ENCODE assay signal across 28 cellular contexts in genomic region chr2:196441527-196441926, GRCh38.
DNase-seq lines count a peak whose midpoint lies in the region; ATAC-seq and TF ChIP-seq lines count a peak whose summit lies in the region.
"Had no signal": no experiment of that assay in that cellular context is flagged by ENCODE, and none has a peak within 500 bp of the region (broad histone marks: within the 10 kb centered on the region; RNA-seq: fewer than 3 reads in every experiment).

No MANE protein-coding gene starts in this region.

- ATAC-seq in GM19351 (IDR thresholded peaks at IDR 0.05; ENCODE audit: unreplicated experiment) (peak; percentile 54), HG02852 (IDR thresholded peaks at IDR 0.05; ENCODE audit: unreplicated experiment) (peak; percentile 58)
- ATAC-seq: A549; activated CD8-positive, alpha-beta memory T cell treated with anti-CD3 and anti-CD28 coated beads, Interleukin-2, amount 10 ng/mL, durations not matched to agents 7 days and 5 days; CD8-positive, alpha-beta T cell; HepG2; right lobe of liver; SK-N-SH treated with all-trans-retinoic acid at 6 μM for 48 hours had no signal

- no peak overlapping the region for H3K27ac ChIP-seq in caudate nucleus (ENCODE audit: low read depth, low read length)
- H3K27ac ChIP-seq: A549, ascending aorta, right lobe of liver, vagina, WERI-Rb-1 had no signal

- peaks cover 3% of the 10 kb centered on the region for H3K27me3 Mint-ChIP-seq in nephron progenitor cell (ENCODE audit: low read depth, poor library complexity)
- H3K27me3 Mint-ChIP-seq: activated naive CD4-positive, alpha-beta T cell treated with anti-CD3 and anti-CD28 coated beads, Interleukin-2, amount 50 U/mL, for 24 hours had no signal

- DNase-seq in GM10266 (ENCODE audit: extremely low spot score) (peak; percentile 52), NCI-H2171 treated with DMSO at 0.1 percent for 48 hours (lab: John Stamatoyannopoulos, UW) (peak; percentile 56), LoVo (ENCODE audit: low spot score) (no peak), caudate nucleus (lab: John Stamatoyannopoulos, UW) (no peak), nephron progenitor cell (no peak)
- no peak for DNase-seq in activated CD4-positive, alpha-beta T cell treated with anti-CD3 and anti-CD28 coated beads, Interleukin-2, amount 50 U/mL, for 48 hours
- DNase-seq: activated CD4-positive, alpha-beta T cell treated with anti-CD3 and anti-CD28 coated beads, Interleukin-2, amount 10 ng/mL, durations not matched to agents 24 days and 14 days; activated CD8-positive, alpha-beta memory T cell treated with anti-CD3 and anti-CD28 coated beads, Interleukin-2, amount 10 ng/mL, durations not matched to agents 7 days and 5 days; CD8-positive, alpha-beta T cell; DMS153; kidney glomerular epithelial cell; NCI-H2081; NCI-H446; right lobe of liver; stimulated activated CD4-positive, alpha-beta T cell treated with anti-CD3 and anti-CD28 coated beads, Interleukin-12 subunit alpha, Interleukin-12 subunit beta, amount 100 ng/mL, for 4 hours; stimulated activated CD4-positive, alpha-beta T cell treated with anti-CD3 and anti-CD28 coated beads, Interleukin-4, amount 100 ng/mL, for 24 hours; stimulated activated naive CD4-positive, alpha-beta T cell; WERI-Rb-1 had no signal

- TF ChIP-seq CTCF in GM10266 (IDR thresholded peaks at IDR 0.05; ENCODE audit: control insufficient read depth, insufficient read depth, low read depth, missing control alignments) = no peak
- no peak for TF ChIP-seq CTCF in nephron progenitor cell (IDR thresholded peaks at IDR 0.05)

- H3K4me3 Mint-ChIP-seq in nephron progenitor cell = no peak overlapping the region
- H3K4me3 Mint-ChIP-seq: activated CD4-positive, alpha-beta T cell treated with anti-CD3 and anti-CD28 coated beads, Interleukin-2, amount 10 ng/mL, durations not matched to agents 24 days and 14 days; activated CD8-positive, alpha-beta memory T cell treated with anti-CD3 and anti-CD28 coated beads, Interleukin-2, amount 10 ng/mL, durations not matched to agents 7 days and 5 days; activated naive CD4-positive, alpha-beta T cell treated with anti-CD3 and anti-CD28 coated beads, Interleukin-2, amount 50 U/mL, for 24 hours; activated T-helper 1 cell treated with anti-CD3 and anti-CD28 coated beads, Interleukin-12 subunit alpha, Interleukin-12 subunit beta, Interleukin-2, Interleukin-4 antibody, amounts not matched to agents 30 ng/mL and 10 ng/mL and 1 ng/mL, durations not matched to agents 14 hours and 24 hours and 36 hours; CD8-positive, alpha-beta T cell; dendritic cell treated with granulocyte-macrophage colony-stimulating factor and Interleukin-4, amounts not matched to agents 40 ng/mL and 50 ng/mL, for 4 days had no signal

- H3K4me1 Mint-ChIP-seq in nephron progenitor cell = peaks cover 7% of the 10 kb centered on the region
- H3K4me1 Mint-ChIP-seq: activated CD4-positive, alpha-beta T cell treated with anti-CD3 and anti-CD28 coated beads, Interleukin-2, amount 10 ng/mL, durations not matched to agents 24 days and 14 days; activated CD8-positive, alpha-beta memory T cell treated with anti-CD3 and anti-CD28 coated beads, Interleukin-2, amount 10 ng/mL, durations not matched to agents 7 days and 5 days; activated naive CD4-positive, alpha-beta T cell treated with anti-CD3 and anti-CD28 coated beads, Interleukin-2, amount 50 U/mL, for 24 hours had no signal

- no peak overlapping the region for H3K27ac Mint-ChIP-seq in nephron progenitor cell
- H3K27ac Mint-ChIP-seq: activated CD4-positive, alpha-beta T cell treated with anti-CD3 and anti-CD28 coated beads, Interleukin-2, amount 10 ng/mL, durations not matched to agents 24 days and 14 days; activated CD8-positive, alpha-beta memory T cell treated with anti-CD3 and anti-CD28 coated beads, Interleukin-2, amount 10 ng/mL, durations not matched to agents 7 days and 5 days; activated naive CD4-positive, alpha-beta T cell treated with anti-CD3 and anti-CD28 coated beads, Interleukin-2, amount 50 U/mL, for 24 hours; activated T-helper 1 cell treated with anti-CD3 and anti-CD28 coated beads, Interleukin-12 subunit alpha, Interleukin-12 subunit beta, Interleukin-2, Interleukin-4 antibody, amounts not matched to agents 30 ng/mL and 10 ng/mL and 1 ng/mL, durations not matched to agents 14 hours and 24 hours and 36 hours; CD8-positive, alpha-beta T cell; dendritic cell treated with granulocyte-macrophage colony-stimulating factor and Interleukin-4, amounts not matched to agents 40 ng/mL and 50 ng/mL, for 4 days had no signal

- H3K36me3 Mint-ChIP-seq in nephron progenitor cell (ENCODE audit: low read depth) = no peaks in the 10 kb centered on the region
- H3K36me3 Mint-ChIP-seq: activated naive CD4-positive, alpha-beta T cell treated with anti-CD3 and anti-CD28 coated beads, Interleukin-2, amount 50 U/mL, for 24 hours; CD8-positive, alpha-beta T cell had no signal

- H3K9me3 Mint-ChIP-seq in nephron progenitor cell = no peaks in the 10 kb centered on the region
- H3K9me3 Mint-ChIP-seq: activated naive CD4-positive, alpha-beta T cell treated with anti-CD3 and anti-CD28 coated beads, Interleukin-2, amount 50 U/mL, for 24 hours; activated T-helper 1 cell treated with anti-CD3 and anti-CD28 coated beads, Interleukin-12 subunit alpha, Interleukin-12 subunit beta, Interleukin-2, Interleukin-4 antibody, amounts not matched to agents 30 ng/mL and 10 ng/mL and 1 ng/mL, durations not matched to agents 14 hours and 24 hours and 36 hours; dendritic cell treated with granulocyte-macrophage colony-stimulating factor and Interleukin-4, amounts not matched to agents 40 ng/mL and 50 ng/mL, for 4 days had no signal

Comparison
In these comparisons a context has a peak if more than half of its experiments do, and no peak if none do; other contexts are left out.
1. DNase-seq: peak in GM10266 (single experiment) and NCI-H2171 treated with DMSO at 0.1 percent for 48 hours (single experiment); none in activated CD4-positive, alpha-beta T cell treated with anti-CD3 and anti-CD28 coated beads, Interleukin-2, amount 50 U/mL, for 48 hours (0 of 2), LoVo (single experiment), caudate nucleus (0 of 61) and nephron progenitor cell (single experiment).